1 cellular context compared by ENCODE assay signal in the genomic region with DNA sequence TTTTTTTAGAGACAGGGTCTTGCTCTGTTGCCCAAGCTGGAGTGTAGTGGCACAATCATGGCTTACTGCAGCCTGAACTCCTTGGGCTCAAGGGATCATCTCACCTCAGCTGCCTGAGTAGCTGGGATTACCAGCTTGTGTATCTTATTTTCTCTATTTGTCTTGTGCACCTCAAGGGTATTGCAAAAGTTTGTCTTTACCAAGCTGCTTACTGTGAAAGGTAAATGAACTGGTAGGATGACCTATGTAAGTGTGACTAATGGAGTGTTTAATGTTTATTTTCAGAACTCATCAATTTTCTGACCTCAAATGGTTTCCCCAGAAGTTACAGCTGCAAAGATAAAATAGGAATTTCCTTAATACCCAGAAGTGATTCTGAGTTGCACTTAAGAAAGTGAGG.
TF ChIP-seq lines count a peak whose summit lies in the region.

No MANE protein-coding gene starts in this region.

TF ChIP-seq in HepG2, 621 proteins besides CTCF, POLR2A, EP300 and RAD21 (continued from another document):
- no peak for TF ChIP-seq TCF12 (IDR thresholded peaks at IDR 0.05)
- 0 out of 2 replicates have a peak, but pooled peaks have one; percentile 54 for TF ChIP-seq TCF12 (CRISPR knock-in tag; IDR thresholded peaks at IDR 0.05)
- TF ChIP-seq, protein P1, sequence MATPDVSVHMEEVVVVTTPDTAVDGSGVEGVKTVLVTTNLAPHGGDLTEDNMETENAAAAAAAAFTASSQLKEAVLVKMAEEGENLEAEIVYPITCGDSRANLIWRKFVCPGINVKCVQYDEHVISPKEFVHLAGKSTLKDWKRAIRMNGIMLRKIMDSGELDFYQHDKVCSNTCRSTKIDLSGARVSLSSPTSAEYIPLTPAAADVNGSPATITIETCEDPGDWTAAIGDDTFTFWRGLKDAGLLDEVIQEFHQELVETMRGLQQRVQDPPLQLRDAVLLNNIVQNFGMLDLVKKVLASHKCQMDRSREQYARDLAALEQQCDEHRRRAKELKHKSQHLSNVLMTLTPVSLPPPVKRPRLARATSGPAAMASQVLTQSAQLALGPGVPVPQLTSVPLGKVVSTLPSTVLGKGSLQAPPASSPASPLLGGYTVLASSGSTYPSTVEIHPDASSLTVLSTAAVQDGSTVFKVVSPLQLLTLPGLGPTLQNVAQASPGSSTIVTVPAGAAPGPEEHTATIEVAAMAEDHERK (CRISPR knock-in tag; IDR thresholded peaks at IDR 0.05; ENCODE audit: low read depth), result no peak
- TF ChIP-seq DNMT3B (CRISPR knock-in tag; conservative IDR thresholded peaks at IDR 0.05), result no peak
- TF ChIP-seq ZBTB20 (CRISPR knock-in tag; IDR thresholded peaks at IDR 0.05; ENCODE audit: borderline replicate concordance, low read depth), result peak; percentile 88; the same call in 1 of the 2 replicates
- TF ChIP-seq, protein P2, sequence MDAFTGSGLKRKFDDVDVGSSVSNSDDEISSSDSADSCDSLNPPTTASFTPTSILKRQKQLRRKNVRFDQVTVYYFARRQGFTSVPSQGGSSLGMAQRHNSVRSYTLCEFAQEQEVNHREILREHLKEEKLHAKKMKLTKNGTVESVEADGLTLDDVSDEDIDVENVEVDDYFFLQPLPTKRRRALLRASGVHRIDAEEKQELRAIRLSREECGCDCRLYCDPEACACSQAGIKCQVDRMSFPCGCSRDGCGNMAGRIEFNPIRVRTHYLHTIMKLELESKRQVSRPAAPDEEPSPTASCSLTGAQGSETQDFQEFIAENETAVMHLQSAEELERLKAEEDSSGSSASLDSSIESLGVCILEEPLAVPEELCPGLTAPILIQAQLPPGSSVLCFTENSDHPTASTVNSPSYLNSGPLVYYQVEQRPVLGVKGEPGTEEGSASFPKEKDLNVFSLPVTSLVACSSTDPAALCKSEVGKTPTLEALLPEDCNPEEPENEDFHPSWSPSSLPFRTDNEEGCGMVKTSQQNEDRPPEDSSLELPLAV (CRISPR knock-in tag; conservative IDR thresholded peaks at IDR 0.05; ENCODE audit: low read depth), result no peak
- TF ChIP-seq ZFP1 (CRISPR knock-in tag; IDR thresholded peaks at IDR 0.05), result 0 out of 2 replicates have a peak, but pooled peaks have one; percentile 60
- no peak for TF ChIP-seq ZSCAN25 (CRISPR knock-in tag; IDR thresholded peaks at IDR 0.05)
- no peak; the same call in 1 of the 2 replicates for TF ChIP-seq ZMYM3 (CRISPR knock-in tag; IDR thresholded peaks at IDR 0.05)
- TF ChIP-seq NR2F2 (IDR thresholded peaks at IDR 0.05; ENCODE audit: borderline replicate concordance, low read depth), result peak; percentile 85
- TF ChIP-seq, protein P3, sequence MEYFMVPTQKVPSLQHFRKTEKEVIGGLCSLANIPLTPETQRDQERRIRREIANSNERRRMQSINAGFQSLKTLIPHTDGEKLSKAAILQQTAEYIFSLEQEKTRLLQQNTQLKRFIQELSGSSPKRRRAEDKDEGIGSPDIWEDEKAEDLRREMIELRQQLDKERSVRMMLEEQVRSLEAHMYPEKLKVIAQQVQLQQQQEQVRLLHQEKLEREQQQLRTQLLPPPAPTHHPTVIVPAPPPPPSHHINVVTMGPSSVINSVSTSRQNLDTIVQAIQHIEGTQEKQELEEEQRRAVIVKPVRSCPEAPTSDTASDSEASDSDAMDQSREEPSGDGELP (IDR thresholded peaks at IDR 0.05; ENCODE audit: borderline replicate concordance, low read depth), result 0 out of 2 replicates have a peak, but pooled peaks have one; percentile 19
- TF ChIP-seq MEF2D (CRISPR knock-in tag; IDR thresholded peaks at IDR 0.05), result peak; percentile 83; the same call in 1 of the 2 replicates
- no peak for TF ChIP-seq ZNF546 (CRISPR knock-in tag; conservative IDR thresholded peaks at IDR 0.05)
- TF ChIP-seq, protein P4, sequence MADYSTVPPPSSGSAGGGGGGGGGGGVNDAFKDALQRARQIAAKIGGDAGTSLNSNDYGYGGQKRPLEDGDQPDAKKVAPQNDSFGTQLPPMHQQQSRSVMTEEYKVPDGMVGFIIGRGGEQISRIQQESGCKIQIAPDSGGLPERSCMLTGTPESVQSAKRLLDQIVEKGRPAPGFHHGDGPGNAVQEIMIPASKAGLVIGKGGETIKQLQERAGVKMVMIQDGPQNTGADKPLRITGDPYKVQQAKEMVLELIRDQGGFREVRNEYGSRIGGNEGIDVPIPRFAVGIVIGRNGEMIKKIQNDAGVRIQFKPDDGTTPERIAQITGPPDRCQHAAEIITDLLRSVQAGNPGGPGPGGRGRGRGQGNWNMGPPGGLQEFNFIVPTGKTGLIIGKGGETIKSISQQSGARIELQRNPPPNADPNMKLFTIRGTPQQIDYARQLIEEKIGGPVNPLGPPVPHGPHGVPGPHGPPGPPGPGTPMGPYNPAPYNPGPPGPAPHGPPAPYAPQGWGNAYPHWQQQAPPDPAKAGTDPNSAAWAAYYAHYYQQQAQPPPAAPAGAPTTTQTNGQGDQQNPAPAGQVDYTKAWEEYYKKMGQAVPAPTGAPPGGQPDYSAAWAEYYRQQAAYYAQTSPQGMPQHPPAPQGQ (CRISPR knock-in tag; IDR thresholded peaks at IDR 0.05; ENCODE audit: borderline replicate concordance), result no peak
- no peak for TF ChIP-seq REXO4 (CRISPR knock-in tag; IDR thresholded peaks at IDR 0.05; ENCODE audit: borderline replicate concordance)
- TF ChIP-seq RBAK (CRISPR knock-in tag; IDR thresholded peaks at IDR 0.05), result no peak
- peak; percentile 45; the same call in 1 of the 2 replicates for TF ChIP-seq ZNF652 (CRISPR knock-in tag; IDR thresholded peaks at IDR 0.05; ENCODE audit: borderline replicate concordance, low read depth)
- TF ChIP-seq ZNF230 (CRISPR knock-in tag; IDR thresholded peaks at IDR 0.05), result no peak
- peak; percentile 51 for TF ChIP-seq SKI (IDR thresholded peaks at IDR 0.05; ENCODE audit: partially characterized antibody)
- TF ChIP-seq TCF7 (IDR thresholded peaks at IDR 0.05; ENCODE audit: low read depth), result peak; percentile 77
- TF ChIP-seq, protein P5, sequence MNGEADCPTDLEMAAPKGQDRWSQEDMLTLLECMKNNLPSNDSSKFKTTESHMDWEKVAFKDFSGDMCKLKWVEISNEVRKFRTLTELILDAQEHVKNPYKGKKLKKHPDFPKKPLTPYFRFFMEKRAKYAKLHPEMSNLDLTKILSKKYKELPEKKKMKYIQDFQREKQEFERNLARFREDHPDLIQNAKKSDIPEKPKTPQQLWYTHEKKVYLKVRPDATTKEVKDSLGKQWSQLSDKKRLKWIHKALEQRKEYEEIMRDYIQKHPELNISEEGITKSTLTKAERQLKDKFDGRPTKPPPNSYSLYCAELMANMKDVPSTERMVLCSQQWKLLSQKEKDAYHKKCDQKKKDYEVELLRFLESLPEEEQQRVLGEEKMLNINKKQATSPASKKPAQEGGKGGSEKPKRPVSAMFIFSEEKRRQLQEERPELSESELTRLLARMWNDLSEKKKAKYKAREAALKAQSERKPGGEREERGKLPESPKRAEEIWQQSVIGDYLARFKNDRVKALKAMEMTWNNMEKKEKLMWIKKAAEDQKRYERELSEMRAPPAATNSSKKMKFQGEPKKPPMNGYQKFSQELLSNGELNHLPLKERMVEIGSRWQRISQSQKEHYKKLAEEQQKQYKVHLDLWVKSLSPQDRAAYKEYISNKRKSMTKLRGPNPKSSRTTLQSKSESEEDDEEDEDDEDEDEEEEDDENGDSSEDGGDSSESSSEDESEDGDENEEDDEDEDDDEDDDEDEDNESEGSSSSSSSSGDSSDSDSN (CRISPR knock-in tag; IDR thresholded peaks at IDR 0.05), result no peak
